8 cellular contexts compared by ENCODE assay signal in genomic region chr2:39059366-39059952, GRCh38.
DNase-seq lines count a peak whose midpoint lies in the region; ATAC-seq and TF ChIP-seq lines count a peak whose summit lies in the region.

No MANE protein-coding gene starts in this region.

- no peaks in the 10 kb centered on the region for H3K9me3 ChIP-seq in ovary

- TF ChIP-seq EP300 in ovary (IDR thresholded peaks at IDR 0.05): no peak

- ATAC-seq in GM18498 (IDR thresholded peaks at IDR 0.05; ENCODE audit: unreplicated experiment): no peak
- no peak for ATAC-seq in GM21367 (IDR thresholded peaks at IDR 0.05; ENCODE audit: unreplicated experiment)
- no peak for ATAC-seq in stimulated activated naive CD8-positive, alpha-beta T cell treated with anti-CD3 and anti-CD28 coated beads, Interleukin-15, Interleukin-2, amounts not matched to agents 100 U/mL and 50 U/mL, for 24 hours

- H3K27ac ChIP-seq in ovary: no peak overlapping the region

- TF ChIP-seq POLR2A in ovary (IDR thresholded peaks at IDR 0.05): no peak

- H3K4me3 ChIP-seq in epithelial cell of proximal tubule (ENCODE audit: low read depth, low read length) (no peak overlapping the region), ovary (no peak overlapping the region)

- no peaks in the 10 kb centered on the region for H3K27me3 ChIP-seq in ovary

- H3K36me3 ChIP-seq in ovary: no peaks in the 10 kb centered on the region

- no peaks in the 10 kb centered on the region for H3K4me1 ChIP-seq in ovary (ENCODE audit: insufficient read depth)

- 11 to 15% (median 15%) methylated on average over 2 of the region's 2 CpGs for WGBS in ovary, 3 donors

- intact Hi-C loops in ovary (cut with DNase I): loop anchor here in 2 of 4 donors (5.0 kb wide), 1 partner anchor 168 kb away; no protein-coding TSS in a partner anchor

- in situ Hi-C loops in G401 (cut with HindIII; ENCODE audit: low sequenced_read_pairs): no loop called here

- DNase-seq in G401 (ENCODE audit: low spot score) (peak; percentile 66), RPMI8226 (peak; percentile 63), epithelial cell of proximal tubule (ENCODE audit: low read depth) (no peak), ovary (no peak)
- DNase-seq in stimulated activated naive CD8-positive, alpha-beta T cell treated with anti-CD3 and anti-CD28 coated beads, Interleukin-15, Interleukin-2, amounts not matched to agents 100 U/mL and 50 U/mL, for 24 hours: no peak

- TF ChIP-seq CTCF in LNCAP (IDR thresholded peaks at IDR 0.05) (peak; percentile 53), epithelial cell of proximal tubule (conservative IDR thresholded peaks at IDR 0.05; ENCODE audit: low read depth, low read length) (peak; percentile 57), ovary (IDR thresholded peaks at IDR 0.05) (peak; percentile 33 to 74 (median 43))

Comparison
In these comparisons a context has a peak if more than half of its experiments do, and no peak if none do; other contexts are left out.
1. DNase-seq: peak in G401 (single experiment) and RPMI8226 (single experiment); none in epithelial cell of proximal tubule (single experiment), ovary (0 of 5) and stimulated activated naive CD8-positive, alpha-beta T cell treated with anti-CD3 and anti-CD28 coated beads, Interleukin-15, Interleukin-2, amounts not matched to agents 100 U/mL and 50 U/mL, for 24 hours (single experiment).
2. Peak in every context shown above with its lines, with median percentiles within 50 percentile points of each other: CTCF ChIP-seq.